ENCODE assay signal across 1 cellular context in genomic region chr14:26846388-26846787, GRCh38.
TF ChIP-seq lines count a peak whose summit lies in the region.

No MANE protein-coding gene starts in this region.

TF ChIP-seq in A549, 52 proteins besides CTCF, POLR2A, EP300 and RAD21 (continued from another document):
- no peak for TF ChIP-seq E2F6 (IDR thresholded peaks at IDR 0.05; ENCODE audit: borderline replicate concordance, low read depth)
- TF ChIP-seq MYC (IDR thresholded peaks at IDR 0.05; ENCODE audit: borderline replicate concordance, low read length) = no peak
